Comparison of ENCODE assay signal across 28 cellular contexts in the genomic region with DNA sequence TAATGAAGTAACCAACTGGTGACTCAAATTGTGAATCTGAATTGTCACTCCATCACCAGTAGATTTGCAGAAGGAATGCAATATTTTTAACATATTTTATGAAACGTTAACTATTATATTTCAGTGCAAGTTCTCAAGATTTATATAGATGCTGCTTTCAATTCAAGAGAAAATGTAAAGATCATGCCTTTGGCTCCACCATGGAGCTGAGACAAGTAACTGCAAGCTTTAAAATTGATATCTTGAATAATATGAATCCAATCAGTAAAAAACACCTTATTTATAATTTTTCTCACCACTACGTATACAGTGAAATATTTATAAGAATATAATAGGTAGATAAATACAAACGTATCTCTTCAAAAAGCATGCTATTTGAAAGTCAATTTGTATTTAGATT. TPM values are rescaled to one million over a fixed set of nuclear protein-coding genes. Genes with fewer than 3 reads are reported as not detected.
DNase-seq lines count a peak whose midpoint lies in the region; ATAC-seq and TF ChIP-seq lines count a peak whose summit lies in the region.
"Had no signal": no experiment of that assay in that cellular context is flagged by ENCODE, and none has a peak within 500 bp of the region (broad histone marks: within the 10 kb centered on the region; RNA-seq: fewer than 3 reads in every experiment).

No MANE protein-coding gene starts in this region.

- WGBS in SK-N-SH (ENCODE audit: low lambda C conversion rate) = 17% methylated on average over 3 of the region's 3 CpGs

- no peaks in the 10 kb centered on the region for H3K9me2 ChIP-seq in SK-N-SH

- no peaks in the 10 kb centered on the region for H3K4me1 ChIP-seq in SK-N-SH (ENCODE audit: control insufficient read depth in 1 of 2, insufficient read depth in 2 of 2, low read depth in 1 of 2, low read length in 1 of 2)
- H3K4me1 ChIP-seq: heart left ventricle, neural progenitor cell, psoas muscle had no signal

- POLR2A ChIA-PET in SK-N-SH (lab: Yijun Ruan, JAX) = no interaction called here

- no peak overlapping the region for H3K4me3 ChIP-seq in SK-N-SH (ENCODE audit: low read depth in 2 of 2, low read length in 1 of 2)
- no peak overlapping the region for H3K4me3 ChIP-seq in LNCaP clone FGC (ENCODE audit: low read depth, low read length)
- H3K4me3 ChIP-seq: coronary artery, heart left ventricle, mucosa of descending colon, neural progenitor cell, psoas muscle, skin epidermis had no signal

- TF ChIP-seq RAD21 in SK-N-SH (IDR thresholded peaks at IDR 0.05; ENCODE audit: low read length) = peak; percentile 49; the same call in 1 of the 2 replicates

- DNase-seq in SK-N-SH (no peak), LNCaP clone FGC (ENCODE audit: low read depth) (no peak), progenitor cell of endocrine pancreas (ENCODE audit: low spot score, unreplicated experiment) (no peak)
- DNase-seq in stimulated activated CD4-positive, alpha-beta T cell treated with anti-CD3 and anti-CD28 coated beads, Interleukin-12 subunit alpha, Interleukin-12 subunit beta, amount 100 ng/mL, for 4 hours = no peak
- DNase-seq: ACHN; activated CD4-positive, alpha-beta T cell treated with anti-CD3 and anti-CD28 coated beads, Interleukin-2, amount 10 ng/mL, durations not matched to agents 7 days and 5 days; activated naive CD8-positive, alpha-beta T cell treated with anti-CD3 and anti-CD28 coated beads, Interleukin-2, amount 10 ng/mL, durations not matched to agents 7 days and 5 days; brain microvascular endothelial cell; DMS 273 treated with DMSO at 0.1 percent for 48 hours; GF-D8; H9; heart left ventricle; Karpas-422; left ventricle myocardium superior; mucosa of descending colon; psoas muscle; stimulated activated CD4-positive, alpha-beta T cell treated with anti-CD3 and anti-CD28 coated beads, Interleukin-2, amount 100 ng/mL, for 48 hours; stimulated activated naive CD4-positive, alpha-beta T cell treated with Interleukin-2 at 50 U/mL for 16 hours; T-helper 1 cell had no signal

- H3K27ac ChIP-seq in SK-N-SH (ENCODE audit: low read depth in 2 of 2, low read length in 1 of 2) = no peak overlapping the region
- H3K27ac ChIP-seq: brain microvascular endothelial cell, coronary artery, heart left ventricle, neural progenitor cell, psoas muscle, RWPE1, skin epidermis had no signal

- no peak overlapping the region for H2AFZ ChIP-seq in SK-N-SH (ENCODE audit: low read depth)
- H2AFZ ChIP-seq: neural progenitor cell had no signal

- CTCF ChIA-PET in SK-N-SH (lab: Yijun Ruan, JAX) = interaction anchor here (0.7 to 1.0 kb wide), 3 partner anchors 9 to 795 kb away, joined by 3 to 4 read pairs (median 3); no protein-coding TSS in a partner anchor

- no peak for TF ChIP-seq EP300 in SK-N-SH (IDR thresholded peaks at IDR 0.05; ENCODE audit: borderline replicate concordance in 1 of 2, low read depth in 1 of 2, low read length in 1 of 2)

- no peaks in the 10 kb centered on the region for H3K36me3 ChIP-seq in SK-N-SH (replicated peaks in 1 of 2; ENCODE audit: control insufficient read depth in 1 of 2, insufficient read depth in 2 of 2, low read length in 1 of 2)
- H3K36me3 ChIP-seq: brain microvascular endothelial cell, heart left ventricle, neural progenitor cell had no signal

- no peaks in the 10 kb centered on the region for H3K9me3 ChIP-seq in SK-N-SH
- H3K9me3 ChIP-seq: psoas muscle had no signal

- TF ChIP-seq CTCF in SK-N-SH (IDR thresholded peaks at IDR 0.05) = no peak; the same call in 1 of the 2 replicates
- TF ChIP-seq CTCF in LNCaP clone FGC (IDR thresholded peaks at IDR 0.05; ENCODE audit: control insufficient read depth, extremely low read depth, insufficient read depth) = peak; percentile 33
- TF ChIP-seq CTCF in brain (conservative IDR thresholded peaks at IDR 0.05) = peak; percentile 54 to 62
- peak; percentile 14 for TF ChIP-seq CTCF in progenitor cell of endocrine pancreas (IDR thresholded peaks at IDR 0.05; ENCODE audit: unreplicated experiment)

- H3K4me1 Mint-ChIP-seq in brain (no peaks in the 10 kb centered on the region), progenitor cell of endocrine pancreas (ENCODE audit: low read depth) (no peaks in the 10 kb centered on the region)
- H3K4me1 Mint-ChIP-seq: activated CD4-positive, alpha-beta T cell treated with anti-CD3 and anti-CD28 coated beads, Interleukin-2, amount 10 ng/mL, durations not matched to agents 7 days and 5 days; activated naive CD8-positive, alpha-beta T cell treated with anti-CD3 and anti-CD28 coated beads, Interleukin-2, amount 10 ng/mL, durations not matched to agents 7 days and 5 days; CD14-positive monocyte; H9; neural progenitor cell had no signal

- H3K27me3 Mint-ChIP-seq in brain (no peaks in the 10 kb centered on the region), progenitor cell of endocrine pancreas (no peaks in the 10 kb centered on the region)
- H3K27me3 Mint-ChIP-seq: activated CD4-positive, alpha-beta T cell treated with anti-CD3 and anti-CD28 coated beads, Interleukin-2, amount 10 ng/mL, durations not matched to agents 7 days and 5 days; activated naive CD8-positive, alpha-beta T cell treated with anti-CD3 and anti-CD28 coated beads, Interleukin-2, amount 10 ng/mL, durations not matched to agents 7 days and 5 days had no signal

- ATAC-seq in SK-N-SH treated with all-trans-retinoic acid at 6 μM for 48 hours = no peak
- no peak for ATAC-seq in HG03565 (IDR thresholded peaks at IDR 0.05; ENCODE audit: unreplicated experiment)
- no peak for ATAC-seq in GM18502 (IDR thresholded peaks at IDR 0.05; ENCODE audit: poor library complexity, unreplicated experiment)
- ATAC-seq: heart left ventricle, left ventricle myocardium superior, mucosa of descending colon, psoas muscle had no signal

- H3K27ac Mint-ChIP-seq in brain (peak overlapping the region in 1 of 5 experiments; percentile 74), progenitor cell of endocrine pancreas (no peak overlapping the region)
- H3K27ac Mint-ChIP-seq: activated CD4-positive, alpha-beta T cell treated with anti-CD3 and anti-CD28 coated beads, Interleukin-2, amount 10 ng/mL, durations not matched to agents 7 days and 5 days; activated naive CD8-positive, alpha-beta T cell treated with anti-CD3 and anti-CD28 coated beads, Interleukin-2, amount 10 ng/mL, durations not matched to agents 7 days and 5 days; CD14-positive monocyte; H9; neural progenitor cell had no signal

- H3K36me3 Mint-ChIP-seq in brain (no peaks in the 10 kb centered on the region), progenitor cell of endocrine pancreas (ENCODE audit: insufficient read depth) (peaks cover 1% of the 10 kb centered on the region)
- H3K36me3 Mint-ChIP-seq: activated naive CD8-positive, alpha-beta T cell treated with anti-CD3 and anti-CD28 coated beads, Interleukin-2, amount 10 ng/mL, durations not matched to agents 7 days and 5 days; CD14-positive monocyte; neural progenitor cell had no signal

- no peaks in the 10 kb centered on the region for H3K79me2 ChIP-seq in SK-N-SH (ENCODE audit: insufficient read depth)

- H3K4me2 ChIP-seq in SK-N-SH = no peak overlapping the region
- H3K4me2 ChIP-seq: neural progenitor cell had no signal

- H3K9ac ChIP-seq in SK-N-SH = no peak overlapping the region
- H3K9ac ChIP-seq: neural progenitor cell had no signal

- no peaks in the 10 kb centered on the region for H4K20me1 ChIP-seq in SK-N-SH (ENCODE audit: insufficient read depth)

- H3K9me3 Mint-ChIP-seq in brain = peaks cover 9 to 27% (median 18%) of the 10 kb centered on the region in 5 experiments
- peaks cover 23% of the 10 kb centered on the region for H3K9me3 Mint-ChIP-seq in progenitor cell of endocrine pancreas (ENCODE audit: low read depth)

- H3K27me3 ChIP-seq in SK-N-SH (ENCODE audit: insufficient read depth) = no peaks in the 10 kb centered on the region
- H3K27me3 ChIP-seq: brain microvascular endothelial cell, neural progenitor cell had no signal

- no peak overlapping the region for H3K4me3 Mint-ChIP-seq in brain
- H3K4me3 Mint-ChIP-seq in progenitor cell of endocrine pancreas (ENCODE audit: low read depth) = no peak overlapping the region
- H3K4me3 Mint-ChIP-seq: activated CD4-positive, alpha-beta T cell treated with anti-CD3 and anti-CD28 coated beads, Interleukin-2, amount 10 ng/mL, durations not matched to agents 7 days and 5 days; activated naive CD8-positive, alpha-beta T cell treated with anti-CD3 and anti-CD28 coated beads, Interleukin-2, amount 10 ng/mL, durations not matched to agents 7 days and 5 days; CD14-positive monocyte; H9; neural progenitor cell had no signal

- H3F3A ChIP-seq in SK-N-SH (replicated peaks; ENCODE audit: insufficient read depth) = no peaks in the 10 kb centered on the region

TF ChIP-seq in SK-N-SH, 30 proteins besides CTCF, POLR2A, EP300 and RAD21 (continues in another document):
- TF ChIP-seq MEF2A (IDR thresholded peaks at IDR 0.05; ENCODE audit: borderline replicate concordance, low read depth) (no peak), TEAD4 (IDR thresholded peaks at IDR 0.05; ENCODE audit: borderline replicate concordance, insufficient read depth) (no peak), CHD2 (IDR thresholded peaks at IDR 0.05; ENCODE audit: low read length, partially characterized antibody) (no peak), YY1 (IDR thresholded peaks at IDR 0.05; ENCODE audit: low read depth) (no peak), JUND (IDR thresholded peaks at IDR 0.05) (no peak), FOXM1 (IDR thresholded peaks at IDR 0.05; ENCODE audit: low read depth) (no peak), RFX5 (IDR thresholded peaks at IDR 0.05; ENCODE audit: low read length) (no peak)

TF ChIP-seq in SK-N-SH treated with all-trans-retinoic acid at 6 μM for 48 hours, 23 proteins besides CTCF, POLR2A, EP300 and RAD21 (continues in another document):
- TF ChIP-seq ZNF70 (CRISPR knock-in tag; IDR thresholded peaks at IDR 0.05) = no peak
- TF ChIP-seq, protein P1, sequence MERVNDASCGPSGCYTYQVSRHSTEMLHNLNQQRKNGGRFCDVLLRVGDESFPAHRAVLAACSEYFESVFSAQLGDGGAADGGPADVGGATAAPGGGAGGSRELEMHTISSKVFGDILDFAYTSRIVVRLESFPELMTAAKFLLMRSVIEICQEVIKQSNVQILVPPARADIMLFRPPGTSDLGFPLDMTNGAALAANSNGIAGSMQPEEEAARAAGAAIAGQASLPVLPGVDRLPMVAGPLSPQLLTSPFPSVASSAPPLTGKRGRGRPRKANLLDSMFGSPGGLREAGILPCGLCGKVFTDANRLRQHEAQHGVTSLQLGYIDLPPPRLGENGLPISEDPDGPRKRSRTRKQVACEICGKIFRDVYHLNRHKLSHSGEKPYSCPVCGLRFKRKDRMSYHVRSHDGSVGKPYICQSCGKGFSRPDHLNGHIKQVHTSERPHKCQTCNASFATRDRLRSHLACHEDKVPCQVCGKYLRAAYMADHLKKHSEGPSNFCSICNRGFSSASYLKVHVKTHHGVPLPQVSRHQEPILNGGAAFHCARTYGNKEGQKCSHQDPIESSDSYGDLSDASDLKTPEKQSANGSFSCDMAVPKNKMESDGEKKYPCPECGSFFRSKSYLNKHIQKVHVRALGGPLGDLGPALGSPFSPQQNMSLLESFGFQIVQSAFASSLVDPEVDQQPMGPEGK (CRISPR knock-in tag; IDR thresholded peaks at IDR 0.05; ENCODE audit: borderline replicate concordance) = no peak
- no peak for TF ChIP-seq RARB (CRISPR knock-in tag; IDR thresholded peaks at IDR 0.05)

RNA-seq across cellular contexts. Expression of a gene that starts 27.8 kb away (rescaled TPM):
- polyA plus RNA-seq in SK-N-SH (2012; rRNA removed) (0.07 TPM in 1 of 2 replicates, not detected in the other), brain (ENCODE audit: insufficient read depth, low read depth, low replicate concordance) (0.12 TPM)
- polyA plus RNA-seq in SK-N-SH (2012; cell fraction: cytosol; rRNA removed) = 0.01 TPM in 1 of 2 replicates, not detected in the other
- not detected in 2 replicates for polyA plus RNA-seq in SK-N-SH (2012; cell fraction: nucleus; rRNA removed)
- total RNA-seq in progenitor cell of endocrine pancreas = 0.14 and 0.20 TPM in 2 replicates
- total RNA-seq: activated CD4-positive, alpha-beta T cell treated with anti-CD3 and anti-CD28 coated beads, Interleukin-2, amount 10 ng/mL, durations not matched to agents 7 days and 5 days; activated naive CD8-positive, alpha-beta T cell treated with anti-CD3 and anti-CD28 coated beads, Interleukin-2, amount 10 ng/mL, durations not matched to agents 7 days and 5 days; H9; left ventricle myocardium superior had no signal
- polyA plus RNA-seq: CD14-positive monocyte had no signal
